Comparison of ENCODE assay signal across 16 cellular contexts in the genomic region with DNA sequence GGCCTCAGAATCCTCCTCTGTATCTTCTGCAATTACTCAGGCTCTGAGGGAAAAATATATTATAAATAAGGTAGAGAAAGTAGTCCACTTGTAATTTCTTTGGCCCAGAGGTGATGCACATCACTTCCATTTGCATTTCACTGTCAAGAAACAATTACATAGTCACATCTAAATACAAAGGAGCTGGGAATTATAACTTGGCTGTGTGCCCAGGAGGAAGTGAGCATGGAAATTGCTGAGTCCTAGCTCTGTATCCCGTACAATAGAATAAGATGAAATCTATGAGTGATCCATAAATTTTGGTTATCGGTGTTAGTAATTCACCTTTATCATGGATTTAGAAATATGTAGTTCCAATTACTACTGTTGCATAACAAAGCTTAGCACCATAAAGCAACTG.
DNase-seq lines count a peak whose midpoint lies in the region; ATAC-seq and TF ChIP-seq lines count a peak whose summit lies in the region.
"Had no signal": no experiment of that assay in that cellular context is flagged by ENCODE, and none has a peak within 500 bp of the region (broad histone marks: within the 10 kb centered on the region; RNA-seq: fewer than 3 reads in every experiment).

No MANE protein-coding gene starts in this region.

- H3K27me3 ChIP-seq in transverse colon (no peaks in the 10 kb centered on the region), GM23338 (ENCODE audit: insufficient read depth) (no peaks in the 10 kb centered on the region)

- peaks cover 2% of the 10 kb centered on the region for H3K27me3 Mint-ChIP-seq in GM23338 (ENCODE audit: insufficient read depth, low read depth, poor library complexity)
- H3K27me3 Mint-ChIP-seq: CD4-positive, CD25-positive, alpha-beta regulatory T cell had no signal

- H3K4me1 ChIP-seq in transverse colon (no peaks in the 10 kb centered on the region), GM23338 (ENCODE audit: insufficient read depth) (peaks cover 3% of the 10 kb centered on the region; the same call in 1 of the 2 replicates)

- H3K27ac Mint-ChIP-seq in GM23338: no peak overlapping the region
- H3K27ac Mint-ChIP-seq: CD4-positive, CD25-positive, alpha-beta regulatory T cell; T-cell had no signal

- no peaks in the 10 kb centered on the region; the same call in 2 of the 3 replicates for H3K9me3 Mint-ChIP-seq in GM23338

- no peaks in the 10 kb centered on the region for H3K36me3 ChIP-seq in transverse colon
- no peaks in the 10 kb centered on the region for H3K36me3 ChIP-seq in GM23338 (ENCODE audit: insufficient read depth)

- TF ChIP-seq POLR2A in transverse colon (IDR thresholded peaks at IDR 0.05): no peak

- no peak for TF ChIP-seq CTCF in transverse colon (IDR thresholded peaks at IDR 0.05)
- no peak for TF ChIP-seq CTCF in GM23338 (conservative IDR thresholded peaks at IDR 0.05; ENCODE audit: low read depth in 2 of 2)

- no peak overlapping the region for H2AFZ ChIP-seq in GM23338

- H3K36me3 Mint-ChIP-seq in GM23338 (ENCODE audit: low read depth): no peaks in the 10 kb centered on the region
- H3K36me3 Mint-ChIP-seq: CD4-positive, CD25-positive, alpha-beta regulatory T cell; T-cell had no signal

- no peak overlapping the region for H3K27ac ChIP-seq in transverse colon
- H3K27ac ChIP-seq in GM23338 (ENCODE audit: low read depth): no peak overlapping the region
- H3K27ac ChIP-seq: HL-60 had no signal

- DNase-seq in NCI-H1436 (lab: John Stamatoyannopoulos, UW) (peak; percentile 6), NCI-H1436 treated with DMSO at 0.1 percent for 48 hours (lab: John Stamatoyannopoulos, UW) (no peak), NCI-H2081 treated with DMSO at 0.1 percent for 48 hours (lab: John Stamatoyannopoulos, UW) (peak; percentile 25), dermis blood vessel endothelial cell (peak; percentile 28), transverse colon (peak; percentile 14), GM23338 (ENCODE audit: low spot score) (no peak), SHP77 (lab: John Stamatoyannopoulos, UW) (no peak), left cardiac atrium (no peak)
- DNase-seq: CD4-positive, CD25-positive, alpha-beta regulatory T cell; GOT3; KBM-7; NCI-H2029 treated with DMSO at 0.1 percent for 48 hours; NCI-H510A treated with DMSO at 0.1 percent for 48 hours; PC-3; T-cell had no signal

- in situ Hi-C loops in transverse colon (cut with MboI; ENCODE audit: low pct_ligation_motif_present in 1 of 4, low pct_unique_long_range_greater_than_20kb in 1 of 4, low sequenced_read_pairs in 3 of 4): no loop called here

- H3K9me3 ChIP-seq in transverse colon: no peaks in the 10 kb centered on the region

- H3K4me3 Mint-ChIP-seq in GM23338: no peak overlapping the region
- H3K4me3 Mint-ChIP-seq: CD4-positive, CD25-positive, alpha-beta regulatory T cell; T-cell had no signal

- H3K4me2 ChIP-seq in GM23338: no peak overlapping the region

- H3K4me3 ChIP-seq in transverse colon: no peak overlapping the region
- no peak overlapping the region for H3K4me3 ChIP-seq in GM23338

- ATAC-seq in GM23338: no peak
- no peak for ATAC-seq in left cardiac atrium
- ATAC-seq: PC-3, T-cell had no signal

- no peaks in the 10 kb centered on the region for H4K20me1 ChIP-seq in GM23338 (replicated peaks; ENCODE audit: insufficient read depth)

- H3K79me2 ChIP-seq in GM23338 (replicated peaks; ENCODE audit: insufficient read depth): no peaks in the 10 kb centered on the region

- intact Hi-C loops in transverse colon (cut with DNase I; ENCODE audit: low total_unique reads) (no loop called here), left cardiac atrium (cut with DNase I) (no loop called here)

- H3K9me2 ChIP-seq in GM23338 (ENCODE audit: insufficient read depth): peaks cover 21% of the 10 kb centered on the region

- H3K4me1 Mint-ChIP-seq in GM23338: peaks cover 3% of the 10 kb centered on the region; the same call in 2 of the 3 replicates
- H3K4me1 Mint-ChIP-seq: CD4-positive, CD25-positive, alpha-beta regulatory T cell; T-cell had no signal

- 82 to 83% methylated on average over 2 of the region's 2 CpGs for WGBS in transverse colon (ENCODE audit: low coverage in 1 of 2), 2 donors

- no peak for TF ChIP-seq EP300 in transverse colon (IDR thresholded peaks at IDR 0.05; ENCODE audit: low read depth)

- no peaks in the 10 kb centered on the region for H3F3A ChIP-seq in GM23338 (replicated peaks; ENCODE audit: low read depth)

TF ChIP-seq in GM23338, 12 proteins besides CTCF, POLR2A, EP300 and RAD21 (continues in another document):
- TF ChIP-seq, protein P1, sequence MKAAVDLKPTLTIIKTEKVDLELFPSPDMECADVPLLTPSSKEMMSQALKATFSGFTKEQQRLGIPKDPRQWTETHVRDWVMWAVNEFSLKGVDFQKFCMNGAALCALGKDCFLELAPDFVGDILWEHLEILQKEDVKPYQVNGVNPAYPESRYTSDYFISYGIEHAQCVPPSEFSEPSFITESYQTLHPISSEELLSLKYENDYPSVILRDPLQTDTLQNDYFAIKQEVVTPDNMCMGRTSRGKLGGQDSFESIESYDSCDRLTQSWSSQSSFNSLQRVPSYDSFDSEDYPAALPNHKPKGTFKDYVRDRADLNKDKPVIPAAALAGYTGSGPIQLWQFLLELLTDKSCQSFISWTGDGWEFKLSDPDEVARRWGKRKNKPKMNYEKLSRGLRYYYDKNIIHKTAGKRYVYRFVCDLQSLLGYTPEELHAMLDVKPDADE (IDR thresholded peaks at IDR 0.05): no peak
- no peak for TF ChIP-seq ZNF331 (CRISPR knock-in tag; IDR thresholded peaks at IDR 0.05; ENCODE audit: low read depth)
- no peak for TF ChIP-seq NANOG (IDR thresholded peaks at IDR 0.05; ENCODE audit: borderline replicate concordance)
- TF ChIP-seq ZNF114 (CRISPR knock-in tag; IDR thresholded peaks at IDR 0.05): no peak
- TF ChIP-seq EZH2 (IDR thresholded peaks at IDR 0.05; ENCODE audit: low read depth, unreplicated experiment): no peak
- no peak for TF ChIP-seq POLR2AphosphoS5 (IDR thresholded peaks at IDR 0.05; ENCODE audit: low read depth)
- no peak for TF ChIP-seq STAT1 (IDR thresholded peaks at IDR 0.05; ENCODE audit: unreplicated experiment)
- TF ChIP-seq, protein P2, sequence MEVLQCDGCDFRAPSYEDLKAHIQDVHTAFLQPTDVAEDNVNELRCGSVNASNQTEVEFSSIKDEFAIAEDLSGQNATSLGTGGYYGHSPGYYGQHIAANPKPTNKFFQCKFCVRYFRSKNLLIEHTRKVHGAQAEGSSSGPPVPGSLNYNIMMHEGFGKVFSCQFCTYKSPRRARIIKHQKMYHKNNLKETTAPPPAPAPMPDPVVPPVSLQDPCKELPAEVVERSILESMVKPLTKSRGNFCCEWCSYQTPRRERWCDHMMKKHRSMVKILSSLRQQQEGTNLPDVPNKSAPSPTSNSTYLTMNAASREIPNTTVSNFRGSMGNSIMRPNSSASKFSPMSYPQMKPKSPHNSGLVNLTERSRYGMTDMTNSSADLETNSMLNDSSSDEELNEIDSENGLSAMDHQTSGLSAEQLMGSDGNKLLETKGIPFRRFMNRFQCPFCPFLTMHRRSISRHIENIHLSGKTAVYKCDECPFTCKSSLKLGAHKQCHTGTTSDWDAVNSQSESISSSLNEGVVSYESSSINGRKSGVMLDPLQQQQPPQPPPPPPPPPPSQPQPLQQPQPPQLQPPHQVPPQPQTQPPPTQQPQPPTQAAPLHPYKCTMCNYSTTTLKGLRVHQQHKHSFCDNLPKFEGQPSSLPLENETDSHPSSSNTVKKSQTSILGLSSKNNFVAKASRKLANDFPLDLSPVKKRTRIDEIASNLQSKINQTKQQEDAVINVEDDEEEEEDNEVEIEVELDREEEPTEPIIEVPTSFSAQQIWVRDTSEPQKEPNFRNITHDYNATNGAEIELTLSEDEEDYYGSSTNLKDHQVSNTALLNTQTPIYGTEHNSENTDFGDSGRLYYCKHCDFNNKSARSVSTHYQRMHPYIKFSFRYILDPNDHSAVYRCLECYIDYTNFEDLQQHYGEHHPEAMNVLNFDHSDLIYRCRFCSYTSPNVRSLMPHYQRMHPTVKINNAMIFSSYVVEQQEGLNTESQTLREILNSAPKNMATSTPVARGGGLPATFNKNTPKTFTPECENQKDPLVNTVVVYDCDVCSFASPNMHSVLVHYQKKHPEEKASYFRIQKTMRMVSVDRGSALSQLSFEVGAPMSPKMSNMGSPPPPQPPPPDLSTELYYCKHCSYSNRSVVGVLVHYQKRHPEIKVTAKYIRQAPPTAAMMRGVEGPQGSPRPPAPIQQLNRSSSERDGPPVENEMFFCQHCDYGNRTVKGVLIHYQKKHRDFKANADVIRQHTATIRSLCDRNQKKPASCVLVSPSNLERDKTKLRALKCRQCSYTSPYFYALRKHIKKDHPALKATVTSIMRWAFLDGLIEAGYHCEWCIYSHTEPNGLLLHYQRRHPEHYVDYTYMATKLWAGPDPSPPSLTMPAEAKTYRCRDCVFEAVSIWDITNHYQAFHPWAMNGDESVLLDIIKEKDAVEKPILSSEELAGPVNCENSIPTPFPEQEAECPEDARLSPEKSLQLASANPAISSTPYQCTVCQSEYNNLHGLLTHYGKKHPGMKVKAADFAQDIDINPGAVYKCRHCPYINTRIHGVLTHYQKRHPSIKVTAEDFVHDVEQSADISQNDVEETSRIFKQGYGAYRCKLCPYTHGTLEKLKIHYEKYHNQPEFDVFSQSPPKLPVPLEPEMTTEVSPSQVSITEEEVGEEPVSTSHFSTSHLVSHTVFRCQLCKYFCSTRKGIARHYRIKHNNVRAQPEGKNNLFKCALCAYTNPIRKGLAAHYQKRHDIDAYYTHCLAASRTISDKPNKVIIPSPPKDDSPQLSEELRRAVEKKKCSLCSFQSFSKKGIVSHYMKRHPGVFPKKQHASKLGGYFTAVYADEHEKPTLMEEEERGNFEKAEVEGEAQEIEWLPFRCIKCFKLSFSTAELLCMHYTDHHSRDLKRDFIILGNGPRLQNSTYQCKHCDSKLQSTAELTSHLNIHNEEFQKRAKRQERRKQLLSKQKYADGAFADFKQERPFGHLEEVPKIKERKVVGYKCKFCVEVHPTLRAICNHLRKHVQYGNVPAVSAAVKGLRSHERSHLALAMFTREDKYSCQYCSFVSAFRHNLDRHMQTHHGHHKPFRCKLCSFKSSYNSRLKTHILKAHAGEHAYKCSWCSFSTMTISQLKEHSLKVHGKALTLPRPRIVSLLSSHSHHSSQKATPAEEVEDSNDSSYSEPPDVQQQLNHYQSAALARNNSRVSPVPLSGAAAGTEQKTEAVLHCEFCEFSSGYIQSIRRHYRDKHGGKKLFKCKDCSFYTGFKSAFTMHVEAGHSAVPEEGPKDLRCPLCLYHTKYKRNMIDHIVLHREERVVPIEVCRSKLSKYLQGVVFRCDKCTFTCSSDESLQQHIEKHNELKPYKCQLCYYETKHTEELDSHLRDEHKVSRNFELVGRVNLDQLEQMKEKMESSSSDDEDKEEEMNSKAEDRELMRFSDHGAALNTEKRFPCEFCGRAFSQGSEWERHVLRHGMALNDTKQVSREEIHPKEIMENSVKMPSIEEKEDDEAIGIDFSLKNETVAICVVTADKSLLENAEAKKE (CRISPR knock-in tag; IDR thresholded peaks at IDR 0.05): no peak
- no peak for TF ChIP-seq JUNB (IDR thresholded peaks at IDR 0.05; ENCODE audit: unreplicated experiment)

Comparison
In these comparisons a context has a peak if more than half of its experiments do, and no peak if none do; other contexts are left out.
1. DNase-seq: peak in NCI-H1436 (single experiment), NCI-H2081 treated with DMSO at 0.1 percent for 48 hours (single experiment), dermis blood vessel endothelial cell (single experiment) and transverse colon (single experiment); none in NCI-H1436 treated with DMSO at 0.1 percent for 48 hours (single experiment), GM23338 (single experiment), SHP77 (0 of 2) and left cardiac atrium (single experiment).